Comparison of ENCODE assay signal across 22 cellular contexts in the genomic region with DNA sequence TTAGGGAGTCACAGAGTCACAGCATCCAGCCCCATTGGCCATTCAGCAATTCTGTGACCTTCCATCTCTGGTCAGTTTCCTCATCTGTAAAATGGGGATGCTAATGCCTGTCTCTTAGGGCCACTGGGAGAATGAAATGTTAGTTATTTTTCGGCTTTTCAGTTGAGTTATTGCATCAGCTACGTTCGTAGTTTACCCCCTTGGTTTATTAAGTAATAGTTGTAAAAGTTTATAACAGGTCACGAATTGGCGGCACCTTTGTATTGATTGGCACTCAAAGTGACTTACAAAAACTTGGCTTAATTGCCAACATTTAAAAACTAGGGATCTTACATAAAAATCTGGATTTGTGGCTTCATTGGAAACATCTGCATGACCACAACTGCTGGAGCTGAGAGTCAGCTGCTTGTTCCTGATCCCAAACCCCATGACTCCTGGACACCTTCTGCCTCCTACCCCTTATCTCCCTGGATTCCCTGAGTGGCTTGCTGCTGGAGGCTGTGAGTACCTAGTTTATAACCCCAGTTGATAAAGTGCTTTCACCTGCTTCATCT. TPM values are rescaled to one million over a fixed set of nuclear protein-coding genes. Genes with fewer than 3 reads are reported as not detected.
"Had no signal": no experiment of that assay in that cellular context is flagged by ENCODE, and none has a peak within 500 bp of the region (broad histone marks: within the 10 kb centered on the region; RNA-seq: fewer than 3 reads in every experiment).

No MANE protein-coding gene starts in this region.

- H3K9me3 ChIP-seq: suprapubic skin, transverse colon, vagina had no signal

- H3K36me3 ChIP-seq: cardiac muscle cell, suprapubic skin, transverse colon, vagina had no signal

- H3K36me3 Mint-ChIP-seq: activated naive CD8-positive, alpha-beta T cell treated with anti-CD3 and anti-CD28 coated beads for 36 hours; naive B cell; WTC11 had no signal

- H3K4me1 Mint-ChIP-seq: activated CD4-positive, alpha-beta T cell treated with anti-CD3 and anti-CD28 coated beads for 36 hours; activated naive CD8-positive, alpha-beta T cell treated with anti-CD3 and anti-CD28 coated beads for 36 hours; naive B cell; neural crest cell had no signal

- H3K27ac Mint-ChIP-seq: activated CD4-positive, alpha-beta T cell treated with anti-CD3 and anti-CD28 coated beads for 36 hours; activated naive CD8-positive, alpha-beta T cell treated with anti-CD3 and anti-CD28 coated beads for 36 hours; activated T-helper 1 cell treated with anti-CD3 and anti-CD28 coated beads, Interleukin-12 subunit alpha, Interleukin-12 subunit beta, Interleukin-2, Interleukin-4 antibody, amounts not matched to agents 30 ng/mL and 10 ng/mL and 1 ng/mL, durations not matched to agents 14 hours and 24 hours and 36 hours; naive B cell; progenitor cell of endocrine pancreas; T-helper 2 cell treated with Interferon-gamma antibody and Interleukin-4, amounts not matched to agents 5 μg/mL and 100 μg/mL, for 36 hours; WTC11 had no signal

- ATAC-seq: activated CD4-positive, alpha-beta T cell treated with anti-CD3 and anti-CD28 coated beads for 36 hours; stimulated activated naive CD8-positive, alpha-beta T cell treated with anti-CD3 and anti-CD28 coated beads, Interleukin-15, Interleukin-2, amounts not matched to agents 100 U/mL and 50 U/mL, for 24 hours; WTC11 had no signal

- H3K4me3 ChIP-seq: cardiac muscle cell, dorsolateral prefrontal cortex, suprapubic skin, transverse colon, vagina had no signal

- H3K4me3 Mint-ChIP-seq: activated CD4-positive, alpha-beta T cell treated with anti-CD3 and anti-CD28 coated beads for 36 hours; activated naive CD8-positive, alpha-beta T cell treated with anti-CD3 and anti-CD28 coated beads for 36 hours; activated T-helper 1 cell treated with anti-CD3 and anti-CD28 coated beads, Interleukin-12 subunit alpha, Interleukin-12 subunit beta, Interleukin-2, Interleukin-4 antibody, amounts not matched to agents 30 ng/mL and 10 ng/mL and 1 ng/mL, durations not matched to agents 14 hours and 24 hours and 36 hours; neural crest cell; T-helper 2 cell treated with Interferon-gamma antibody and Interleukin-4, amounts not matched to agents 5 μg/mL and 100 μg/mL, for 36 hours; WTC11 had no signal

- DNase-seq: activated CD4-positive, alpha-beta T cell treated with anti-CD3 and anti-CD28 coated beads for 36 hours; activated CD4-positive, alpha-beta T cell treated with anti-CD3 and anti-CD28 coated beads, Interleukin-2, amount 50 U/mL, for 48 hours; activated naive CD8-positive, alpha-beta T cell treated with anti-CD3 and anti-CD28 coated beads for 36 hours; amniotic stem cell; dorsolateral prefrontal cortex; erythroblast; foreskin fibroblast; left cardiac atrium; mammary epithelial cell; naive B cell; stimulated activated naive CD8-positive, alpha-beta T cell treated with anti-CD3 and anti-CD28 coated beads, Interleukin-15, Interleukin-2, amounts not matched to agents 100 U/mL and 50 U/mL, for 24 hours; transverse colon had no signal

- H3K4me1 ChIP-seq: suprapubic skin, transverse colon, vagina had no signal

- H3K27me3 ChIP-seq: cardiac muscle cell, suprapubic skin, transverse colon, vagina had no signal

- H3K27ac ChIP-seq: cardiac muscle cell, dorsolateral prefrontal cortex, suprapubic skin, transverse colon, vagina had no signal

- H3K27me3 Mint-ChIP-seq: activated CD4-positive, alpha-beta T cell treated with anti-CD3 and anti-CD28 coated beads for 36 hours had no signal

- H3K9me3 Mint-ChIP-seq: activated naive CD8-positive, alpha-beta T cell treated with anti-CD3 and anti-CD28 coated beads for 36 hours; activated T-helper 1 cell treated with anti-CD3 and anti-CD28 coated beads, Interleukin-12 subunit alpha, Interleukin-12 subunit beta, Interleukin-2, Interleukin-4 antibody, amounts not matched to agents 30 ng/mL and 10 ng/mL and 1 ng/mL, durations not matched to agents 14 hours and 24 hours and 36 hours; naive B cell; neural crest cell; T-helper 2 cell treated with Interferon-gamma antibody and Interleukin-4, amounts not matched to agents 5 μg/mL and 100 μg/mL, for 36 hours; WTC11 had no signal

RNA-seq across cellular contexts. Expression of gene SLC1A7, which starts 23.0 kb away (rescaled TPM):
- total RNA-seq: activated CD4-positive, alpha-beta T cell treated with anti-CD3 and anti-CD28 coated beads for 36 hours; activated naive CD8-positive, alpha-beta T cell treated with anti-CD3 and anti-CD28 coated beads for 36 hours; activated T-helper 1 cell treated with anti-CD3 and anti-CD28 coated beads, Interleukin-12 subunit alpha, Interleukin-12 subunit beta, Interleukin-2, Interleukin-4 antibody, amounts not matched to agents 30 ng/mL and 10 ng/mL and 1 ng/mL, durations not matched to agents 14 hours and 24 hours and 36 hours; cardiac muscle cell; glomerular endothelial cell; mammary epithelial cell; neural crest cell; progenitor cell of endocrine pancreas; skeletal muscle tissue; suprapubic skin; vagina; WTC11 had no signal
- polyA plus RNA-seq: cardiac muscle cell, mammary epithelial cell had no signal
